ENCODE assay signal across 10 cellular contexts in the genomic region with DNA sequence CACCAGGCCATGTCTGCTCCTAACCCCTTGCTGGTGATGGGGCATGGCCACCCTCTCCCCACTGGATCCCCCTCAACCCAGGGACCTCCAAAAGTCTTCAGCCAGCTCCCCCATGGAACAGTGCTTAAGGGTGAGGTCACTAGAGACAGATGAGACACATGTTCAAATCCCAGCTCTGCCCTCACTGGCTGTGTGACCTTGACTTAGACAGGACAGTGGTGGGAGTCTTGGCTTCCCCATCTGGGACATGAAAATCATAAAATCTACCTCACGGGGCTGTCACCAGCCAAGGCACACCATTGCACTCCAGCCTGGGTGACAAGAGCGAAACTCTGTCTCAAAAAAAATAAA. TPM values are rescaled to one million over a fixed set of nuclear protein-coding genes. Genes with fewer than 3 reads are reported as not detected.
DNase-seq lines count a peak whose midpoint lies in the region; ATAC-seq, FAIRE-seq and TF ChIP-seq lines count a peak whose summit lies in the region.
"Had no signal": no experiment of that assay in that cellular context is flagged by ENCODE, and none has a peak within 500 bp of the region (broad histone marks: within the 10 kb centered on the region; RNA-seq: fewer than 3 reads in every experiment).

No MANE protein-coding gene starts in this region.

- POLR2A ChIA-PET in A549 (lab: Yijun Ruan, JAX) = no interaction called here
- POLR2A ChIA-PET in naive thymus-derived CD8-positive, alpha-beta T cell (lab: Charles Lee) = interaction anchor here (0.6 to 33.2 kb wide), 3 partner anchors 22 to 203 kb away, joined by 3 to 2517 read pairs (median 5); a partner anchor contains a TSS
- POLR2A ChIA-PET in WTC11 (lab: Charles Lee) = interaction anchor here (0.6 to 1.4 kb wide), 2 partner anchors 8 to 106 kb away, joined by 3 read pairs; a partner anchor contains a TSS

- H3K27ac Mint-ChIP-seq in activated T-cell treated with anti-CD3 and anti-CD28 coated beads, Interleukin-2, amount 50 U/mL, for 72 hours = peak overlapping the region; percentile 98
- peak overlapping the region; percentile 92 to 100 (median 98) for H3K27ac Mint-ChIP-seq in naive thymus-derived CD8-positive, alpha-beta T cell
- H3K27ac Mint-ChIP-seq in WTC11 = no peak overlapping the region

- H3K9me3 ChIP-seq in A549 = no peaks in the 10 kb centered on the region
- H3K9me3 ChIP-seq: pancreas had no signal

- no peak for TF ChIP-seq EP300 in A549 (IDR thresholded peaks at IDR 0.05)

- FAIRE-seq in A549 (lab: Jason Lieb, UNC) = no peak
- FAIRE-seq: pancreas had no signal

- peak overlapping the region; percentile 72 to 100 for H3K27ac ChIP-seq in A549
- H3K27ac ChIP-seq: pancreas had no signal

- H3K36me3 Mint-ChIP-seq in activated T-cell treated with anti-CD3 and anti-CD28 coated beads, Interleukin-2, amount 50 U/mL, for 72 hours (ENCODE audit: insufficient read depth in 2 of 2) = peaks cover 6 to 22% of the 10 kb centered on the region in 2 donors
- peaks cover 0 to 59% (median 7%) of the 10 kb centered on the region in 3 donors for H3K36me3 Mint-ChIP-seq in naive thymus-derived CD8-positive, alpha-beta T cell
- peaks cover 11% of the 10 kb centered on the region for H3K36me3 Mint-ChIP-seq in WTC11

- ATAC-seq in A549 (no peak), GM21381 (IDR thresholded peaks at IDR 0.05; ENCODE audit: unreplicated experiment) (peak; percentile 1), HG02623 (IDR thresholded peaks at IDR 0.05; ENCODE audit: unreplicated experiment) (no peak), WTC11 (no peak)
- ATAC-seq in activated T-cell treated with anti-CD3 and anti-CD28 coated beads, Interleukin-2, amount 50 U/mL, for 72 hours (replicated peaks in 1 of 2) = no peak
- ATAC-seq in naive thymus-derived CD8-positive, alpha-beta T cell = no peak
- ATAC-seq: pancreas had no signal

- no peak for TF ChIP-seq RAD21 in A549 (conservative IDR thresholded peaks at IDR 0.05 in 1 of 2, IDR thresholded peaks at IDR 0.05 in 1 of 2)

- H3K27me3 Mint-ChIP-seq in activated T-cell treated with anti-CD3 and anti-CD28 coated beads, Interleukin-2, amount 50 U/mL, for 72 hours (ENCODE audit: low read depth) = no peaks in the 10 kb centered on the region
- no peaks in the 10 kb centered on the region for H3K27me3 Mint-ChIP-seq in naive thymus-derived CD8-positive, alpha-beta T cell
- H3K27me3 Mint-ChIP-seq in WTC11 (ENCODE audit: low read depth) = no peaks in the 10 kb centered on the region; the same call in 1 of the 2 replicates

- H3K4me3 ChIP-seq in A549 = no peak overlapping the region
- H3K4me3 ChIP-seq: pancreas had no signal

- peaks cover 74% of the 10 kb centered on the region for H3K4me1 Mint-ChIP-seq in activated T-cell treated with anti-CD3 and anti-CD28 coated beads, Interleukin-2, amount 50 U/mL, for 72 hours (ENCODE audit: low read depth)
- H3K4me1 Mint-ChIP-seq in naive thymus-derived CD8-positive, alpha-beta T cell = peaks cover 32 to 73% (median 57%) of the 10 kb centered on the region in 4 donors
- H3K4me1 Mint-ChIP-seq in WTC11 = peaks cover 14% of the 10 kb centered on the region

- TF ChIP-seq POLR2A in A549 (IDR thresholded peaks at IDR 0.05; ENCODE audit: low read length) = no peak

- no peak for DNase-seq in A549 (ENCODE audit: low read depth in 1 of 2, low spot score in 1 of 2)
- DNase-seq in activated T-cell treated with anti-CD3 and anti-CD28 coated beads, Interleukin-2, amount 50 U/mL, for 72 hours = no peak
- no peak for DNase-seq in naive thymus-derived CD8-positive, alpha-beta T cell
- DNase-seq in GM19240 (ENCODE audit: insufficient read length, low spot score) = no peak
- DNase-seq in WTC11 (ENCODE audit: low spot score) = no peak
- DNase-seq in DMS53 treated with DMSO at 0.1 percent for 48 hours (lab: John Stamatoyannopoulos, UW; ENCODE audit: unreplicated experiment) = no peak
- DNase-seq: COR-L47 had no signal

- H3K4me2 ChIP-seq in A549 = peak overlapping the region; percentile 70

- CTCF ChIA-PET in A549 (lab: Yijun Ruan, JAX) = interaction anchor here (1.0 to 72.2 kb wide), 8 partner anchors 3 to 230 kb away, joined by 3 to 2657 read pairs (median 6); a partner anchor contains a TSS
- CTCF ChIA-PET in WTC11 (lab: Charles Lee) = interaction anchor here (0.6 to 15.3 kb wide), 4 partner anchors 12 to 432 kb away, joined by 3 to 227 read pairs (median 4); a partner anchor contains a TSS

- peak overlapping the region; percentile 83 to 89 for H3K4me3 Mint-ChIP-seq in activated T-cell treated with anti-CD3 and anti-CD28 coated beads, Interleukin-2, amount 50 U/mL, for 72 hours
- peak overlapping the region; percentile 64 to 88 (median 82) for H3K4me3 Mint-ChIP-seq in naive thymus-derived CD8-positive, alpha-beta T cell
- no peak overlapping the region for H3K4me3 Mint-ChIP-seq in WTC11

- peaks cover 71% of the 10 kb centered on the region for H3K4me1 ChIP-seq in A549

- no peak for TF ChIP-seq CTCF in A549 (IDR thresholded peaks at IDR 0.05)
- no peak for TF ChIP-seq CTCF in WTC11 (IDR thresholded peaks at IDR 0.05)

- 85% methylated on average over 2 of the region's 2 CpGs for WGBS in A549 (ENCODE audit: missing lambda C conversion rate)

- no peaks in the 10 kb centered on the region for H3K9me3 Mint-ChIP-seq in activated T-cell treated with anti-CD3 and anti-CD28 coated beads, Interleukin-2, amount 50 U/mL, for 72 hours
- H3K9me3 Mint-ChIP-seq in naive thymus-derived CD8-positive, alpha-beta T cell = no peaks in the 10 kb centered on the region
- H3K9me3 Mint-ChIP-seq in WTC11 = no peaks in the 10 kb centered on the region

TF ChIP-seq in A549, 52 proteins besides CTCF, POLR2A, EP300 and RAD21:
- TF ChIP-seq RCOR1 (IDR thresholded peaks at IDR 0.05; ENCODE audit: low read depth, low read length) (no peak), POLR2AphosphoS2 (conservative IDR thresholded peaks at IDR 0.05; ENCODE audit: low read length) (peak; percentile 50; the same call in 1 of the 2 replicates), MYC (IDR thresholded peaks at IDR 0.05; ENCODE audit: borderline replicate concordance, low read length) (no peak), CEBPB (IDR thresholded peaks at IDR 0.05) (no peak)

TF ChIP-seq in WTC11, 78 proteins besides CTCF, POLR2A, EP300 and RAD21 (continues in another document):
- TF ChIP-seq, protein P1, sequence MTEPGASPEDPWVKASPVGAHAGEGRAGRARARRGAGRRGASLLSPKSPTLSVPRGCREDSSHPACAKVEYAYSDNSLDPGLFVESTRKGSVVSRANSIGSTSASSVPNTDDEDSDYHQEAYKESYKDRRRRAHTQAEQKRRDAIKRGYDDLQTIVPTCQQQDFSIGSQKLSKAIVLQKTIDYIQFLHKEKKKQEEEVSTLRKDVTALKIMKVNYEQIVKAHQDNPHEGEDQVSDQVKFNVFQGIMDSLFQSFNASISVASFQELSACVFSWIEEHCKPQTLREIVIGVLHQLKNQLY (CRISPR knock-in tag; IDR thresholded peaks at IDR 0.05) = no peak
- no peak for TF ChIP-seq MYBL2 (CRISPR knock-in tag; IDR thresholded peaks at IDR 0.05)
- no peak for TF ChIP-seq TEAD4 (CRISPR knock-in tag; IDR thresholded peaks at IDR 0.05)
- TF ChIP-seq GABPB1 (CRISPR knock-in tag; IDR thresholded peaks at IDR 0.05) = no peak
- TF ChIP-seq, protein P2, sequence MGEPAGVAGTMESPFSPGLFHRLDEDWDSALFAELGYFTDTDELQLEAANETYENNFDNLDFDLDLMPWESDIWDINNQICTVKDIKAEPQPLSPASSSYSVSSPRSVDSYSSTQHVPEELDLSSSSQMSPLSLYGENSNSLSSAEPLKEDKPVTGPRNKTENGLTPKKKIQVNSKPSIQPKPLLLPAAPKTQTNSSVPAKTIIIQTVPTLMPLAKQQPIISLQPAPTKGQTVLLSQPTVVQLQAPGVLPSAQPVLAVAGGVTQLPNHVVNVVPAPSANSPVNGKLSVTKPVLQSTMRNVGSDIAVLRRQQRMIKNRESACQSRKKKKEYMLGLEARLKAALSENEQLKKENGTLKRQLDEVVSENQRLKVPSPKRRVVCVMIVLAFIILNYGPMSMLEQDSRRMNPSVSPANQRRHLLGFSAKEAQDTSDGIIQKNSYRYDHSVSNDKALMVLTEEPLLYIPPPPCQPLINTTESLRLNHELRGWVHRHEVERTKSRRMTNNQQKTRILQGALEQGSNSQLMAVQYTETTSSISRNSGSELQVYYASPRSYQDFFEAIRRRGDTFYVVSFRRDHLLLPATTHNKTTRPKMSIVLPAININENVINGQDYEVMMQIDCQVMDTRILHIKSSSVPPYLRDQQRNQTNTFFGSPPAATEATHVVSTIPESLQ (CRISPR knock-in tag; IDR thresholded peaks at IDR 0.05) = no peak
- TF ChIP-seq EMX1 (CRISPR knock-in tag; IDR thresholded peaks at IDR 0.05) = no peak
- no peak for TF ChIP-seq TEAD1 (CRISPR knock-in tag; IDR thresholded peaks at IDR 0.05)

RNA-seq across cellular contexts. Expression of a gene that starts 10.9 kb away (rescaled TPM):
- polyA plus RNA-seq in A549 (2011; rRNA removed) = 47.1 and 48.0 TPM in 2 replicates
- 84.7 and 94.6 TPM in 2 replicates for polyA plus RNA-seq in A549 (2012; cell fraction: cytosol; rRNA removed)
- polyA plus RNA-seq in A549 (2012; cell fraction: nucleus; rRNA removed) = 108 and 113 TPM in 2 replicates
- polyA plus RNA-seq in A549 (2017; fragmentation: RNase III; extraction: RNeasy Plus Mini Kit Qiagen cat#74134 plus additional on column Dnase treatment) = 48.6 to 52.3 TPM (median 51.8 TPM) in 3 replicates
- 88.9 and 139 TPM in 2 replicates for polyA minus RNA-seq in A549 (2011; rRNA and poly(A)+ RNA removed)
- 100 to 1,000 TPM; 154 to 165 TPM for total RNA-seq in activated T-cell treated with anti-CD3 and anti-CD28 coated beads, Interleukin-2, amount 50 U/mL, for 72 hours
- 100 to 1,000 TPM; 176 to 178 TPM for total RNA-seq in naive thymus-derived CD8-positive, alpha-beta T cell
- 100 to 1,000 TPM in 1 of 3 donors, 10 to 100 TPM in 2; 79.9 to 101 (median 80.1) TPM for polyA plus RNA-seq in naive thymus-derived CD8-positive, alpha-beta T cell
- 35.8 to 45.3 TPM (median 36.2 TPM) in 3 replicates for total RNA-seq in WTC11 (2021)

RNA-seq across cellular contexts. Expression of a gene that starts 21.2 kb away (rescaled TPM):
- polyA plus RNA-seq in A549 (2011; rRNA removed) (1.1 and 2.1 TPM in 2 replicates), A549 (2017; fragmentation: RNase III; extraction: RNeasy Plus Mini Kit Qiagen cat#74134 plus additional on column Dnase treatment) (7.4 to 8.6 TPM (median 8.0 TPM) in 3 replicates)
- 2.2 and 3.1 TPM in 2 replicates for polyA plus RNA-seq in A549 (2012; cell fraction: cytosol; rRNA removed)
- 6.5 and 9.1 TPM in 2 replicates for polyA plus RNA-seq in A549 (2012; cell fraction: nucleus; rRNA removed)
- 2.6 and 4.2 TPM in 2 replicates for polyA minus RNA-seq in A549 (2011; rRNA and poly(A)+ RNA removed)
- 10 to 100 TPM; 20.3 to 21.2 TPM for total RNA-seq in activated T-cell treated with anti-CD3 and anti-CD28 coated beads, Interleukin-2, amount 50 U/mL, for 72 hours
- total RNA-seq in naive thymus-derived CD8-positive, alpha-beta T cell = 10 to 100 TPM; 92.8 to 93.8 TPM
- 1 to 10 TPM in 2 of 3 donors, under 1 TPM in 1; 0.98 to 3.7 (median 2.8) TPM for polyA plus RNA-seq in naive thymus-derived CD8-positive, alpha-beta T cell
- 18.0 to 19.5 TPM (median 18.4 TPM) in 3 replicates for total RNA-seq in WTC11 (2021)
